8 cellular contexts compared by ENCODE assay signal in the genomic region with DNA sequence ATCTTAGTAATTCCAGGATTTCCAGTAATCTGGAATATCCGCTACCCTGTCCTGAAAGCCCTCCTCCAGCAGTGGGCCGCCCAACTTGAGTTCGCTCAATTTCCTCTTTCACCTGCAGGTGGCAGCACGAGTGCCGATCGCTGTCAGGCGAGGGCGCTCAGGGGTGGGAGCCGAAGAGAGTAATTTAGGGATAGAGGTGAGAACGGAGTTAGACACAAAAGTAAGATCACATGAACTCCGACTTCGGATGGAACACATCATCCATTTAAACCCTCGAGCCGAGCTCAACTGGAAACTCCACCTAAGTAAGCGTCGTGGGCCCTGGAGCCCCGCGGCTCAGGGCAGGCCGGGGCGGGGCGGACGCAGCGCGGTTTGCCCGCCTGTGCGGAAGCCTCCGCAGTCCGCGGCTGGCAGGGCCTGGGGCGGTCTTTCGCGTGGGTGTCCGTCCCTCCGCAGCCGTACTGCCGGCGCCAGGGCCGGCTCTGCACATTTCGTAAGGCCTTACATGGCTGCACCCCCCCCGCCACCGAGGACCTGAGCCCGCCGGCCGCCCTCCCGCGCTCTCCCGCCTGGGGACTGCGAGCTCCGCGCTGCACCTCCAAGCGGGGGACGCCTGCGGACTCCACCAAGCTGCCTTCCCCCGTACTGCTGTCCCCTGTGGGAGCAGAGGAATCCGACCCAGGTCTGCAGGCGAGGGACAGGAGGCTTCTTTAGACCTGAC.
A peak's percentile ranks its signal among the peaks of the same experiment; 100 is the strongest.
DNase-seq lines count a peak whose midpoint lies in the region; ATAC-seq lines count a peak whose summit lies in the region.

No MANE protein-coding gene starts in this region.

- DNase-seq in AG08395 (ENCODE audit: low spot score) (peak; percentile 88), NCI-H226 (peak; percentile 78), cerebellum (ENCODE audit: low spot score) (peak; percentile 78), kidney glomerular epithelial cell (lab: John Stamatoyannopoulos, UW) (peak; percentile 85)
- DNase-seq in stimulated activated CD4-positive, alpha-beta T cell treated with anti-CD3 and anti-CD28 coated beads, Interleukin-15, amount 100 ng/mL, for 48 hours (ENCODE audit: low read depth in 2 of 2): peak; percentile 58 to 78

- ATAC-seq in GM18870 (IDR thresholded peaks at IDR 0.05; ENCODE audit: unreplicated experiment) (peak; percentile 87), HG03139 (IDR thresholded peaks at IDR 0.05; ENCODE audit: unreplicated experiment) (peak; percentile 84)
- peak; percentile 85 for ATAC-seq in activated CD4-positive, CD25-positive, alpha-beta regulatory T cell treated with anti-CD3 and anti-CD28 coated beads, Interleukin-2, amount 50 U/mL, for 24 hours

Comparison
In these comparisons a context has a peak if more than half of its experiments do, and no peak if none do; other contexts are left out.
1. Peak in every context shown above with its lines: DNase-seq and ATAC-seq.